In the genomic region with DNA sequence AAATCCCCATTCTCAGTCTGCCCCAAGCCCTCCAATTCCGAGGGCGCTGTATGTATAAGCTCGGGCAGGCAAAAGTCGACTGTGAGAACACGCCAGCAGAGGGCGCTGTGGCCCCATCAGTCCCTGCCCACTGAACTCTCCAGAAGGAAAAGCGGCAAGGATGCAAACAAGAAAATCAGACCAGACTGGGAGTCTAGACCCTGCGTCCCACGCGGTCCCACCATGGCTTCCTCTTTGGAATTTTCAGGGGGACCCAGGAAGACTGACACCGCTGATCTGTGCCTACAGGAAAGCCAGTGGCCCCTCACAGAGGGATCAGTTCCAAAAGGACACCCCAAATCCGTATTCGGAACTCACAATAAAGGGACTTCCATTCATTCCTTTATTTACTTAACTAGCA, we compare ENCODE assay signal across 8 cellular contexts.
DNase-seq lines count a peak whose midpoint lies in the region; ATAC-seq, FAIRE-seq and TF ChIP-seq lines count a peak whose summit lies in the region.

No MANE protein-coding gene starts in this region.

- peak; percentile 85 for ATAC-seq in HG03095 (IDR thresholded peaks at IDR 0.05; ENCODE audit: unreplicated experiment)
- peak; percentile 72 to 79 for ATAC-seq in activated CD4-positive, CD25-positive, alpha-beta regulatory T cell treated with anti-CD3 and anti-CD28 coated beads, Interleukin-2, amount 50 U/mL, for 24 hours
- peak; percentile 62 for ATAC-seq in central memory CD8-positive, alpha-beta T cell (replicated peaks; ENCODE audit: extremely low read depth, poor library complexity, severe bottlenecking)

- FAIRE-seq in GM18507 (lab: Jason Lieb, UNC), result peak; percentile 91

- H3K27ac ChIP-seq in 22Rv1, result no peak overlapping the region

- H3K9me3 Mint-ChIP-seq in central memory CD8-positive, alpha-beta T cell, result no peaks in the 10 kb centered on the region

- DNase-seq in GM18507 (ENCODE audit: extremely low spot score, insufficient read length, low read depth), result peak; percentile 71
- peak; percentile 76 for DNase-seq in NCI-H2227 treated with DMSO at 0.1 percent for 48 hours (lab: John Stamatoyannopoulos, UW)
- peak; percentile 44 to 66 for DNase-seq in central memory CD8-positive, alpha-beta T cell (ENCODE audit: low spot score in 2 of 2)
- peak; percentile 76 for DNase-seq in kidney tubule cell (ENCODE audit: low spot score)
- DNase-seq in stimulated activated CD4-positive, alpha-beta T cell treated with anti-CD3 and anti-CD28 coated beads, Interleukin-1b, Interleukin-23, amount 100 ng/mL, for 4 hours (ENCODE audit: low read depth in 2 of 2), result peak; percentile 60 to 66

- H3K36me3 Mint-ChIP-seq in central memory CD8-positive, alpha-beta T cell (ENCODE audit: insufficient read depth), result no peaks in the 10 kb centered on the region

- peaks cover 6% of the 10 kb centered on the region for H3K4me1 Mint-ChIP-seq in central memory CD8-positive, alpha-beta T cell

- TF ChIP-seq CTCF in 22Rv1 (IDR thresholded peaks at IDR 0.05), result peak; percentile 99

- no peak overlapping the region for H3K4me3 Mint-ChIP-seq in central memory CD8-positive, alpha-beta T cell

- H3K27ac Mint-ChIP-seq in central memory CD8-positive, alpha-beta T cell (ENCODE audit: low read depth), result peak overlapping the region; percentile 35

- no peaks in the 10 kb centered on the region for H3K27me3 Mint-ChIP-seq in central memory CD8-positive, alpha-beta T cell
